Comparison of ENCODE assay signal across 9 cellular contexts in genomic region chr19:38952395-38953165, GRCh38. TPM values are rescaled to one million over a fixed set of nuclear protein-coding genes. Genes with fewer than 3 reads are reported as not detected.
DNase-seq lines count a peak whose midpoint lies in the region; ATAC-seq, FAIRE-seq and TF ChIP-seq lines count a peak whose summit lies in the region.
"Had no signal": no experiment of that assay in that cellular context is flagged by ENCODE, and none has a peak within 500 bp of the region (broad histone marks: within the 10 kb centered on the region; RNA-seq: fewer than 3 reads in every experiment).

No MANE protein-coding gene starts in this region.

- intact Hi-C loops in CD8-positive, alpha-beta T cell (cut with DNase I, micrococcal nuclease), result no loop called here

- POLR2A ChIA-PET in CD8-positive, alpha-beta T cell (lab: Charles Lee), result no interaction called here

- peaks cover 25% of the 10 kb centered on the region for H3K27me3 Mint-ChIP-seq in CD8-positive, alpha-beta T cell (ENCODE audit: low read depth)

- no peak overlapping the region for H3K4me3 ChIP-seq in CD8-positive, alpha-beta T cell (ENCODE audit: low read depth, low read length)

- DNase-seq in CD8-positive, alpha-beta T cell, result peak in 1 of 7 experiments; percentile 20
- DNase-seq in GM20000 (ENCODE audit: low spot score) (peak; percentile 69), NCI-H69 (lab: John Stamatoyannopoulos, UW) (peak; percentile 77), omental fat pad (ENCODE audit: low spot score) (no peak), GM12892 (ENCODE audit: insufficient read length) (no peak), GOT3 (lab: John Stamatoyannopoulos, UW) (no peak)
- peak; percentile 39 for DNase-seq in central memory CD4-positive, alpha-beta T cell
- no peak for DNase-seq in activated effector memory CD4-positive, alpha-beta T cell treated with Interleukin-2 at 50 U/mL for 16 hours

- CTCF ChIA-PET in CD8-positive, alpha-beta T cell (lab: Charles Lee), result interaction anchor here (1.0 to 2.0 kb wide), 4 partner anchors 10 to 73 kb away, joined by 4 to 13 read pairs (median 4); no protein-coding TSS in a partner anchor

- peaks cover 8% of the 10 kb centered on the region for H3K4me1 ChIP-seq in CD8-positive, alpha-beta T cell (ENCODE audit: insufficient read depth, low read length)

- peak; percentile 0 for TF ChIP-seq CTCF in CD8-positive, alpha-beta T cell (IDR thresholded peaks at IDR 0.05)
- TF ChIP-seq CTCF in GM20000 (IDR thresholded peaks at IDR 0.05; ENCODE audit: extremely low read depth, missing control alignments), result no peak
- no peak for TF ChIP-seq CTCF in omental fat pad (IDR thresholded peaks at IDR 0.05)

- H3K9me3 Mint-ChIP-seq in CD8-positive, alpha-beta T cell, result no peaks in the 10 kb centered on the region

- no peak for ATAC-seq in CD8-positive, alpha-beta T cell
- peak; percentile 28 for ATAC-seq in omental fat pad (ENCODE audit: low FRiP score)

- no peaks in the 10 kb centered on the region for H3K9me3 ChIP-seq in CD8-positive, alpha-beta T cell (ENCODE audit: low read length)

- H3K27ac Mint-ChIP-seq in CD8-positive, alpha-beta T cell, result no peak overlapping the region
- H3K27ac Mint-ChIP-seq: IgD-negative memory B cell had no signal

- no peaks in the 10 kb centered on the region for H3K36me3 Mint-ChIP-seq in CD8-positive, alpha-beta T cell
- H3K36me3 Mint-ChIP-seq: IgD-negative memory B cell had no signal

- H3K27ac ChIP-seq in CD8-positive, alpha-beta T cell (ENCODE audit: low read depth, low read length), result no peak overlapping the region

- no peaks in the 10 kb centered on the region for H3K36me3 ChIP-seq in CD8-positive, alpha-beta T cell (ENCODE audit: insufficient read depth, low read length)

- peaks cover 14% of the 10 kb centered on the region for H3K4me1 Mint-ChIP-seq in CD8-positive, alpha-beta T cell (ENCODE audit: low read depth)

- no peak for TF ChIP-seq POLR2A in GM12892 (IDR thresholded peaks at IDR 0.05; ENCODE audit: low read depth, low read length)

- H3K27me3 ChIP-seq in CD8-positive, alpha-beta T cell (ENCODE audit: insufficient read depth, low read length), result no peaks in the 10 kb centered on the region

- H3K4me3 Mint-ChIP-seq in CD8-positive, alpha-beta T cell, result no peak overlapping the region
- H3K4me3 Mint-ChIP-seq: IgD-negative memory B cell had no signal

- no peak for FAIRE-seq in GM12892 (lab: Jason Lieb, UNC)

RNA-seq across cellular contexts. Expression of gene MRPS12, which starts 21.8 kb away (rescaled TPM):
- total RNA-seq in CD8-positive, alpha-beta T cell, result 10 to 100 TPM; 14.4 to 15.7 TPM
- total RNA-seq in omental fat pad, result 10 to 100 TPM; 27.3 to 46.0 (median 37.7) TPM
- polyA plus RNA-seq in GM12892 (2012; ENCODE audit: missing spikeins), result 29.3 TPM

RNA-seq across cellular contexts. Expression of gene SARS2, which starts 22.0 kb away (rescaled TPM):
- total RNA-seq in CD8-positive, alpha-beta T cell, result 10 to 100 TPM; 24.3 to 26.1 TPM
- total RNA-seq in omental fat pad, result 10 to 100 TPM in 3 of 4 donors, 1 to 10 TPM in 1; 9.7 to 14.8 (median 11.8) TPM
- polyA plus RNA-seq in GM12892 (2012; ENCODE audit: missing spikeins), result 18.7 TPM

RNA-seq across cellular contexts. Expression of gene FBXO17, which starts 23.0 kb away (rescaled TPM):
- not detected for total RNA-seq in CD8-positive, alpha-beta T cell
- total RNA-seq in omental fat pad, result 10 to 100 TPM; 31.2 to 43.6 (median 38.2) TPM
- 3.0 TPM for polyA plus RNA-seq in GM12892 (2012; ENCODE audit: missing spikeins)
- polyA plus RNA-seq: IgD-negative memory B cell had no signal

RNA-seq across cellular contexts. Expression of gene CCER2, which starts 40.6 kb away (rescaled TPM):
- 1 to 10 TPM in 1 of 2 experiments, under 1 TPM in 1; 0.97 to 1.0 TPM for total RNA-seq in CD8-positive, alpha-beta T cell
- total RNA-seq in omental fat pad, result under 1 TPM in 2 of 4 donors, not detected in 2; 0.50 to 0.84 TPM
- polyA plus RNA-seq in GM12892 (2012; ENCODE audit: missing spikeins), result 0.70 TPM
- polyA plus RNA-seq: IgD-negative memory B cell had no signal

RNA-seq across cellular contexts. Expression of gene NFKBIB, which starts 52.8 kb away (rescaled TPM):
- 10 to 100 TPM; 62.9 to 66.1 TPM for total RNA-seq in CD8-positive, alpha-beta T cell
- total RNA-seq in omental fat pad, result 10 to 100 TPM; 19.6 to 30.9 (median 22.7) TPM
- 9.8 TPM for polyA plus RNA-seq in GM12892 (2012; ENCODE audit: missing spikeins)

Comparison
In these comparisons a context has a peak if more than half of its experiments do, and no peak if none do; other contexts are left out.
1. DNase-seq: peak in GM20000 (single experiment), NCI-H69 (single experiment) and central memory CD4-positive, alpha-beta T cell (single experiment); none in omental fat pad (single experiment), GM12892 (single experiment), GOT3 (single experiment) and activated effector memory CD4-positive, alpha-beta T cell treated with Interleukin-2 at 50 U/mL for 16 hours (single experiment).
2. RNA of gene FBXO17, which starts 23.0 kb away (total RNA-seq): 31.2 to 43.6 TPM in omental fat pad; not detected in CD8-positive, alpha-beta T cell; every median in the first group is over 10 times any median in the second.